11 cellular contexts compared by ENCODE assay signal in genomic region chr15:90362936-90363212, GRCh38. TPM values are rescaled to one million over a fixed set of nuclear protein-coding genes. Genes with fewer than 3 reads are reported as not detected.
DNase-seq lines count a peak whose midpoint lies in the region; ATAC-seq, FAIRE-seq and TF ChIP-seq lines count a peak whose summit lies in the region.
"Had no signal": no experiment of that assay in that cellular context is flagged by ENCODE, and none has a peak within 500 bp of the region (broad histone marks: within the 10 kb centered on the region; RNA-seq: fewer than 3 reads in every experiment).

No MANE protein-coding gene starts in this region.

- TF ChIP-seq POLR2A in HepG2 (IDR thresholded peaks at IDR 0.05; ENCODE audit: insufficient read depth in 1 of 2, low read depth in 2 of 2, low read length in 2 of 2), result no peak

- POLR2A ChIA-PET in HepG2 (lab: Yijun Ruan, JAX), result no interaction called here
- POLR2A ChIA-PET in naive thymus-derived CD8-positive, alpha-beta T cell (lab: Charles Lee), result interaction anchor here (0.7 to 2.0 kb wide), 3 partner anchors 25 to 540 kb away, joined by 3 to 9 read pairs (median 4); partner anchors contain the start of gene IQGAP1

- H3K23ac ChIP-seq in mesenchymal stem cell (ENCODE audit: low read length in 2 of 2), result no peak overlapping the region

- H3K9me3 ChIP-seq in liver (ENCODE audit: control insufficient read depth in 4 of 4, low read length in 3 of 4) (no peaks in the 10 kb centered on the region), HepG2 (ENCODE audit: low read length) (no peaks in the 10 kb centered on the region), mesenchymal stem cell (ENCODE audit: control insufficient read depth, low read length) (no peaks in the 10 kb centered on the region), aorta (ENCODE audit: control insufficient read depth, low read length) (no peaks in the 10 kb centered on the region)

- no peaks in the 10 kb centered on the region for H3K36me3 Mint-ChIP-seq in naive thymus-derived CD8-positive, alpha-beta T cell

- H3K27me3 Mint-ChIP-seq in naive thymus-derived CD8-positive, alpha-beta T cell, result no peaks in the 10 kb centered on the region
- H3K27me3 Mint-ChIP-seq: activated naive CD8-positive, alpha-beta T cell treated with anti-CD3 and anti-CD28 coated beads, Interleukin-2, amount 50 U/mL, for 24 hours had no signal

- CTCF ChIA-PET in HepG2 (lab: Yijun Ruan, JAX; ENCODE audit: low intra/inter-chr PET ratio, low total read pairs), result interaction anchor here (1.5 to 1.6 kb wide), 2 partner anchors 43 to 120 kb away, joined by 3 to 12 read pairs; no protein-coding TSS in a partner anchor

- no TSS peak for BruUV-seq in HepG2 (replicated peaks; lab: Mats Ljungman, UMichigan)

- H3K9ac ChIP-seq in liver (ENCODE audit: low read depth in 1 of 2, low read length in 2 of 2), result no peak overlapping the region
- no peak overlapping the region for H3K9ac ChIP-seq in HepG2 (ENCODE audit: insufficient read depth, low read depth, low read length)
- H3K9ac ChIP-seq in mesenchymal stem cell (ENCODE audit: low read length), result peak overlapping the region; percentile 92

- H3K27me3 ChIP-seq in liver (ENCODE audit: control insufficient read depth in 4 of 4, insufficient read depth in 4 of 4, low read length in 3 of 4) (no peaks in the 10 kb centered on the region), HepG2 (ENCODE audit: control insufficient read depth in 1 of 2, insufficient read depth in 2 of 2, low read length in 2 of 2) (no peaks in the 10 kb centered on the region), mesenchymal stem cell (ENCODE audit: control insufficient read depth in 1 of 2, insufficient read depth in 1 of 2, low read length in 2 of 2) (no peaks in the 10 kb centered on the region), aorta (ENCODE audit: control insufficient read depth in 1 of 2, insufficient read depth in 2 of 2, low read length in 1 of 2) (no peaks in the 10 kb centered on the region)

- H2BK5ac ChIP-seq in mesenchymal stem cell (ENCODE audit: low read depth, low read length, poor library complexity, severe bottlenecking), result no peak overlapping the region

- H3K36me3 ChIP-seq in liver (ENCODE audit: control insufficient read depth in 4 of 4, insufficient read depth in 3 of 4, low read depth in 1 of 4, low read length in 3 of 4), result peaks cover 0 to 10% (median 1%) of the 10 kb centered on the region in 4 donors
- peaks cover 0 to 2% of the 10 kb centered on the region in 2 experiments; a peak in 1 of 5 replicates for H3K36me3 ChIP-seq in HepG2 (replicated peaks in 1 of 2; ENCODE audit: control insufficient read depth in 1 of 2, insufficient read depth in 2 of 2, low read length in 2 of 2)
- peaks cover 4 to 5% of the 10 kb centered on the region in 2 experiments for H3K36me3 ChIP-seq in mesenchymal stem cell (ENCODE audit: control insufficient read depth in 1 of 2, insufficient read depth in 2 of 2, low read depth in 1 of 2, low read length in 2 of 2)
- H3K36me3 ChIP-seq in aorta (ENCODE audit: control insufficient read depth in 1 of 2, insufficient read depth in 2 of 2, low read length in 1 of 2), result no peaks in the 10 kb centered on the region

- WGBS in liver, result 79% methylated on average over 2 of the region's 2 CpGs
- 89% methylated on average over 2 of the region's 2 CpGs for WGBS in HepG2 (ENCODE audit: low lambda C conversion rate)
- 0% methylated on average over 2 of the region's 2 CpGs for WGBS in mesenchymal stem cell
- WGBS in aorta, 2 donors, result 0 to 8% methylated on average over 2 of the region's 2 CpGs

- H2AK5ac ChIP-seq in mesenchymal stem cell (ENCODE audit: low read length, severe bottlenecking), result peak overlapping the region; percentile 72

- H4K20me1 ChIP-seq in HepG2 (ENCODE audit: insufficient read depth, low read length), result no peaks in the 10 kb centered on the region

- DNase-seq in HepG2 (ENCODE audit: low spot score) (no peak), dedifferentiated amniotic fluid mesenchymal stem cell (ENCODE audit: extremely low spot score) (peak; percentile 86), mesenchymal stem cell (peak; percentile 86), aorta (no peak), NCI-H2196 (lab: John Stamatoyannopoulos, UW; ENCODE audit: unreplicated experiment) (no peak), DMS114 treated with DMSO at 0.1 percent for 48 hours (lab: John Stamatoyannopoulos, UW; ENCODE audit: unreplicated experiment) (no peak)
- DNase-seq in naive thymus-derived CD8-positive, alpha-beta T cell, result no peak
- DNase-seq: activated naive CD8-positive, alpha-beta T cell treated with anti-CD3 and anti-CD28 coated beads, Interleukin-2, amount 50 U/mL, for 24 hours; stimulated activated CD8-positive, alpha-beta memory T cell treated with anti-CD3 and anti-CD28 coated beads, Interleukin-4, amount 100 ng/mL, for 48 hours had no signal

- H3K4me1 ChIP-seq in liver (ENCODE audit: control insufficient read depth in 4 of 4, insufficient read depth in 4 of 4, low read length in 3 of 4) (peaks cover 0 to 2% (median 0%) of the 10 kb centered on the region in 4 donors), HepG2 (ENCODE audit: insufficient read depth, low read length) (no peaks in the 10 kb centered on the region), mesenchymal stem cell (ENCODE audit: control insufficient read depth, insufficient read depth, low read depth, low read length) (peaks cover 11% of the 10 kb centered on the region), aorta (ENCODE audit: control insufficient read depth in 1 of 2, insufficient read depth in 2 of 2, low read length in 2 of 2) (peaks cover 3 to 5% of the 10 kb centered on the region in 2 donors)

- H3K4me3 ChIP-seq in liver (ENCODE audit: low read depth in 1 of 3, low read length in 3 of 3), result no peak overlapping the region
- H3K4me3 ChIP-seq in HepG2 (replicated peaks in 1 of 3; ENCODE audit: insufficient read depth in 1 of 3, low read depth in 2 of 3, low read length in 3 of 3), result no peak overlapping the region
- no peak overlapping the region for H3K4me3 ChIP-seq in mesenchymal stem cell (ENCODE audit: insufficient read depth in 1 of 2, low read depth in 1 of 2, low read length in 2 of 2)
- no peak overlapping the region for H3K4me3 ChIP-seq in aorta (ENCODE audit: low read length in 2 of 2)

- peaks cover 6 to 21% (median 18%) of the 10 kb centered on the region in 4 donors for H3K4me1 Mint-ChIP-seq in naive thymus-derived CD8-positive, alpha-beta T cell

- TF ChIP-seq EP300 in HepG2 (IDR thresholded peaks at IDR 0.05; ENCODE audit: low read depth in 2 of 2, low read length in 2 of 2) (no peak), HepG2 (CRISPR knock-in tag; IDR thresholded peaks at IDR 0.05; ENCODE audit: borderline replicate concordance) (no peak)

- peak overlapping the region; percentile 30 for H2BK120ac ChIP-seq in mesenchymal stem cell (ENCODE audit: low read depth, low read length)

- no peak overlapping the region for H3K27ac ChIP-seq in liver (ENCODE audit: low read depth in 1 of 2, low read length in 2 of 2)
- H3K27ac ChIP-seq in HepG2 (ENCODE audit: extremely low read length, insufficient read depth, low read length), result no peak overlapping the region
- H3K27ac ChIP-seq in mesenchymal stem cell (ENCODE audit: low read length, poor library complexity, severe bottlenecking), result peak overlapping the region; percentile 87
- H3K27ac ChIP-seq in aorta (ENCODE audit: low read depth in 1 of 2, low read length in 2 of 2), result peak overlapping the region in 1 of 2 donors; percentile 59
- H3K27ac ChIP-seq: C4-2B had no signal

- H3K27ac Mint-ChIP-seq in naive thymus-derived CD8-positive, alpha-beta T cell, result no peak overlapping the region
- H3K27ac Mint-ChIP-seq: activated naive CD8-positive, alpha-beta T cell treated with anti-CD3 and anti-CD28 coated beads, Interleukin-2, amount 50 U/mL, for 24 hours had no signal

- peak overlapping the region; percentile 16 to 54 for H3K18ac ChIP-seq in mesenchymal stem cell (ENCODE audit: low read depth in 1 of 2, low read length in 2 of 2)

- in situ Hi-C loops in HepG2 (cut with HindIII; ENCODE audit: extremely low pct_ligation_motif_present, low pct_unique_long_range_greater_than_20kb), result loop anchor here (10.0 kb wide), 1 partner anchor 122 kb away; no protein-coding TSS in a partner anchor

- ATAC-seq in HepG2 (no peak), aorta (ENCODE audit: low FRiP score) (peak; percentile 77)
- no peak for ATAC-seq in naive thymus-derived CD8-positive, alpha-beta T cell
- ATAC-seq: activated naive CD8-positive, alpha-beta T cell treated with anti-CD3 and anti-CD28 coated beads, Interleukin-2, amount 50 U/mL, for 24 hours had no signal

- H3K4me3 Mint-ChIP-seq in naive thymus-derived CD8-positive, alpha-beta T cell, result no peak overlapping the region
- H3K4me3 Mint-ChIP-seq: activated naive CD8-positive, alpha-beta T cell treated with anti-CD3 and anti-CD28 coated beads, Interleukin-2, amount 50 U/mL, for 24 hours had no signal

- no peak overlapping the region for H2BK15ac ChIP-seq in mesenchymal stem cell (ENCODE audit: low read depth, poor library complexity, severe bottlenecking)

- H3K9me3 Mint-ChIP-seq in naive thymus-derived CD8-positive, alpha-beta T cell, result no peaks in the 10 kb centered on the region
- H3K9me3 Mint-ChIP-seq: activated naive CD8-positive, alpha-beta T cell treated with anti-CD3 and anti-CD28 coated beads, Interleukin-2, amount 50 U/mL, for 24 hours had no signal

- no peak for TF ChIP-seq RAD21 in liver (IDR thresholded peaks at IDR 0.05)
- TF ChIP-seq RAD21 in HepG2 (CRISPR knock-in tag; IDR thresholded peaks at IDR 0.05), result no peak

- H3K14ac ChIP-seq in mesenchymal stem cell (ENCODE audit: low read length in 2 of 2), result no peak overlapping the region

- H4K8ac ChIP-seq in mesenchymal stem cell (ENCODE audit: low read length), result no peak overlapping the region

- FAIRE-seq in HepG2 (lab: Jason Lieb, UNC), result no peak

- H4K91ac ChIP-seq in mesenchymal stem cell (ENCODE audit: low read length), result no peak overlapping the region

- no peaks in the 10 kb centered on the region for H3K79me2 ChIP-seq in HepG2 (ENCODE audit: insufficient read depth, low read length)

- H3K4me2 ChIP-seq in HepG2 (ENCODE audit: low read depth, low read length) (no peak overlapping the region), mesenchymal stem cell (ENCODE audit: low read length, poor library complexity, severe bottlenecking) (no peak overlapping the region)

- peak overlapping the region in 1 of 2 experiments; percentile 27 for H2BK12ac ChIP-seq in mesenchymal stem cell (ENCODE audit: low read length in 2 of 2)

- H3K4ac ChIP-seq in mesenchymal stem cell (ENCODE audit: low read depth in 1 of 2, low read length in 2 of 2), result peak overlapping the region in 1 of 2 experiments; percentile 64

- H2AFZ ChIP-seq in HepG2 (ENCODE audit: low read length) (no peak overlapping the region), mesenchymal stem cell (ENCODE audit: low read depth, low read length) (no peak overlapping the region)

- no peak for TF ChIP-seq CTCF in liver (IDR thresholded peaks at IDR 0.05; ENCODE audit: low read depth, low read length, missing input control)
- no peak for TF ChIP-seq CTCF in HepG2 (CRISPR knock-in tag; IDR thresholded peaks at IDR 0.05)

- H3K79me1 ChIP-seq in mesenchymal stem cell (replicated peaks; ENCODE audit: low read length, poor library complexity, severe bottlenecking), result no peaks in the 10 kb centered on the region

- intact Hi-C loops in HepG2 (cut with micrococcal nuclease; ENCODE audit: unreplicated experiment) (loop anchor here (1.0 kb wide), 1 partner anchor 119 kb away; no protein-coding TSS in a partner anchor), aorta (cut with DNase I) (no loop called here)

RNA-seq across cellular contexts. Expression of gene ZNF774, which starts 10.8 kb away (rescaled TPM):
- total RNA-seq in liver (1 to 10 TPM in 1 of 2 donors, under 1 TPM in 1; 0.19 to 1.0 TPM), HepG2 (2016; rRNA removed; fragmentation: Illumina TruSeq; extraction: Trizol) (0.98 and 1.4 TPM in 2 replicates), aorta (1 to 10 TPM; 6.1 to 7.4 TPM)
- polyA plus RNA-seq in liver (under 1 TPM; 0.39 to 0.57 TPM), HepG2 (2011; rRNA removed) (0.59 and 0.61 TPM in 2 replicates), aorta (1 to 10 TPM in 1 of 2 donors, under 1 TPM in 1; 0.50 to 2.6 TPM)
- 0.09 and 1.2 TPM in 2 replicates for total RNA-seq in HepG2 (2016; cell fraction: cytosol; rRNA removed; fragmentation: Illumina TruSeq; extraction: Trizol; ENCODE audit: low read depth)
- 0.89 and 1.7 TPM in 2 replicates for total RNA-seq in HepG2 (2016; cell fraction: insoluble cytoplasmic fraction; rRNA removed; fragmentation: Illumina TruSeq; extraction: Trizol)
- 0.69 and 1.3 TPM in 2 replicates for total RNA-seq in HepG2 (2016; cell fraction: membrane; rRNA removed; fragmentation: Illumina TruSeq; extraction: Trizol)
- 0.78 and 1.6 TPM in 2 replicates for total RNA-seq in HepG2 (2016; cell fraction: nucleus; rRNA removed; fragmentation: Illumina TruSeq; extraction: Trizol)
- 0.31 and 0.60 TPM in 2 replicates for polyA plus RNA-seq in HepG2 (2011; cell fraction: cytosol; rRNA removed)
- 0.40 and 0.78 TPM in 2 replicates for polyA plus RNA-seq in HepG2 (2011; cell fraction: nucleus; rRNA removed)
- 0.52 and 0.92 TPM in 2 replicates for polyA plus RNA-seq in HepG2 (2012)
- 1.0 and 1.1 TPM in 2 replicates for polyA plus RNA-seq in HepG2 (2016; cell fraction: cytosol; fragmentation: Illumina TruSeq; extraction: Trizol; ENCODE audit: low read depth)
- 0.79 and 1.3 TPM in 2 replicates for polyA plus RNA-seq in HepG2 (2016; cell fraction: insoluble cytoplasmic fraction; fragmentation: Illumina TruSeq; extraction: Trizol; ENCODE audit: low read depth)
- 0.52 and 0.56 TPM in 2 replicates for polyA plus RNA-seq in HepG2 (2016; cell fraction: membrane; fragmentation: Illumina TruSeq; extraction: Trizol; ENCODE audit: low read depth)
- 1.7 and 3.0 TPM in 2 replicates for polyA plus RNA-seq in HepG2 (2016; cell fraction: nucleus; fragmentation: Illumina TruSeq; extraction: Trizol; ENCODE audit: insufficient read depth, low read depth)
- 0.54 and 2.1 TPM in 2 replicates for polyA minus RNA-seq in HepG2 (2011; rRNA and poly(A)+ RNA removed; ENCODE audit: low replicate concordance)
- 0.18 and 0.59 TPM in 2 replicates for polyA minus RNA-seq in HepG2 (2011; cell fraction: cytosol; rRNA and poly(A)+ RNA removed)
- polyA minus RNA-seq in HepG2 (2011; cell fraction: nucleus; rRNA and poly(A)+ RNA removed), result 1.9 and 5.0 TPM in 2 replicates
- polyA plus RNA-seq in mesenchymal stem cell (2013, experiment 1 of 2), result 0.66 TPM
- 0.63 TPM for polyA plus RNA-seq in mesenchymal stem cell (2013, experiment 2 of 2)
- 1 to 10 TPM in 1 of 2 experiments, under 1 TPM in 1; 0.42 to 1.5 TPM for total RNA-seq in naive thymus-derived CD8-positive, alpha-beta T cell
- polyA plus RNA-seq in naive thymus-derived CD8-positive, alpha-beta T cell, result under 1 TPM in 2 of 3 donors, not detected in 1; 0.13 to 0.89 TPM

RNA-seq across cellular contexts. Expression of gene IQGAP1, which starts 25.2 kb away (rescaled TPM):
- total RNA-seq in liver (10 to 100 TPM; 37.7 to 50.1 TPM), HepG2 (2016; rRNA removed; fragmentation: Illumina TruSeq; extraction: Trizol) (25.9 and 37.9 TPM in 2 replicates), aorta (100 to 1,000 TPM; 273 to 297 TPM)
- polyA plus RNA-seq in liver (10 to 100 TPM in 1 of 2 donors, 1 to 10 TPM in 1; 9.2 to 11.3 TPM), HepG2 (2011; rRNA removed) (22.5 and 29.5 TPM in 2 replicates), aorta (100 to 1,000 TPM in 1 of 2 donors, 10 to 100 TPM in 1; 61.1 to 134 TPM)
- total RNA-seq in HepG2 (2016; cell fraction: cytosol; rRNA removed; fragmentation: Illumina TruSeq; extraction: Trizol; ENCODE audit: low read depth), result 7.0 and 10.3 TPM in 2 replicates
- total RNA-seq in HepG2 (2016; cell fraction: insoluble cytoplasmic fraction; rRNA removed; fragmentation: Illumina TruSeq; extraction: Trizol), result 24.2 and 39.8 TPM in 2 replicates
- 4.9 and 6.0 TPM in 2 replicates for total RNA-seq in HepG2 (2016; cell fraction: membrane; rRNA removed; fragmentation: Illumina TruSeq; extraction: Trizol)
- total RNA-seq in HepG2 (2016; cell fraction: nucleus; rRNA removed; fragmentation: Illumina TruSeq; extraction: Trizol), result 45.8 and 61.3 TPM in 2 replicates
- polyA plus RNA-seq in HepG2 (2011; cell fraction: cytosol; rRNA removed), result 6.9 and 8.8 TPM in 2 replicates
- 43.0 and 44.1 TPM in 2 replicates for polyA plus RNA-seq in HepG2 (2011; cell fraction: nucleus; rRNA removed)
- 19.9 and 21.7 TPM in 2 replicates for polyA plus RNA-seq in HepG2 (2012)
- polyA plus RNA-seq in HepG2 (2016; cell fraction: cytosol; fragmentation: Illumina TruSeq; extraction: Trizol; ENCODE audit: low read depth), result 0.76 and 1.4 TPM in 2 replicates
- polyA plus RNA-seq in HepG2 (2016; cell fraction: insoluble cytoplasmic fraction; fragmentation: Illumina TruSeq; extraction: Trizol; ENCODE audit: low read depth), result 26.8 and 29.0 TPM in 2 replicates
- 2.5 and 4.1 TPM in 2 replicates for polyA plus RNA-seq in HepG2 (2016; cell fraction: membrane; fragmentation: Illumina TruSeq; extraction: Trizol; ENCODE audit: low read depth)
- 58.6 and 63.1 TPM in 2 replicates for polyA plus RNA-seq in HepG2 (2016; cell fraction: nucleus; fragmentation: Illumina TruSeq; extraction: Trizol; ENCODE audit: insufficient read depth, low read depth)
- polyA minus RNA-seq in HepG2 (2011; rRNA and poly(A)+ RNA removed; ENCODE audit: low replicate concordance), result 43.9 and 274 TPM in 2 replicates
- 20.6 and 26.9 TPM in 2 replicates for polyA minus RNA-seq in HepG2 (2011; cell fraction: cytosol; rRNA and poly(A)+ RNA removed)
- 216 and 230 TPM in 2 replicates for polyA minus RNA-seq in HepG2 (2011; cell fraction: nucleus; rRNA and poly(A)+ RNA removed)
- 205 TPM for polyA plus RNA-seq in mesenchymal stem cell (2013, experiment 1 of 2)
- polyA plus RNA-seq in mesenchymal stem cell (2013, experiment 2 of 2), result 197 TPM
- total RNA-seq in naive thymus-derived CD8-positive, alpha-beta T cell, result 100 to 1,000 TPM; 101 to 110 TPM
- polyA plus RNA-seq in naive thymus-derived CD8-positive, alpha-beta T cell, result 100 to 1,000 TPM in 1 of 3 donors, 10 to 100 TPM in 2; 73.9 to 126 (median 74.2) TPM

Comparison
In these comparisons a context has a peak if more than half of its experiments do, and no peak if none do; other contexts are left out.
1. DNase-seq: peak in dedifferentiated amniotic fluid mesenchymal stem cell (single experiment) and mesenchymal stem cell (single experiment); none in HepG2 (single experiment), aorta (0 of 2), naive thymus-derived CD8-positive, alpha-beta T cell (0 of 10), NCI-H2196 (single experiment) and DMS114 treated with DMSO at 0.1 percent for 48 hours (single experiment).